ENCODE assay signal across 21 cellular contexts in genomic region chr22:41230399-41230785, GRCh38. TPM values are rescaled to one million over a fixed set of nuclear protein-coding genes. Genes with fewer than 3 reads are reported as not detected.
DNase-seq lines count a peak whose midpoint lies in the region; ATAC-seq and TF ChIP-seq lines count a peak whose summit lies in the region.
"Had no signal": no experiment of that assay in that cellular context is flagged by ENCODE, and none has a peak within 500 bp of the region (broad histone marks: within the 10 kb centered on the region; RNA-seq: fewer than 3 reads in every experiment).

No MANE protein-coding gene starts in this region.

- H3K27me3 Mint-ChIP-seq in neural crest cell (ENCODE audit: low read depth) = no peaks in the 10 kb centered on the region
- H3K27me3 Mint-ChIP-seq: B cell, IgD-negative memory B cell had no signal

- DNase-seq in left ventricle myocardium inferior (no peak), left cardiac atrium (no peak), dorsolateral prefrontal cortex (no peak), neural crest cell (ENCODE audit: low read depth, low spot score) (no peak), mammary epithelial cell (no peak), GM19238 (ENCODE audit: insufficient read length, low spot score) (no peak)
- DNase-seq: EL; GF-D8; HFFc6; NCI-H1105; NCI-H146; NCI-H2029; NCI-H2227 treated with DMSO at 0.1 percent for 48 hours; NCI-H510A; NCI-H748 treated with DMSO at 0.1 percent for 48 hours; NK-92 treated with Interleukin-12 subunit alpha and Interleukin-12 subunit beta, amount 100 ng/mL, for 24 hours had no signal

- H3K27ac Mint-ChIP-seq in neural crest cell (ENCODE audit: unreplicated experiment) = peak overlapping the region; percentile 96
- H3K27ac Mint-ChIP-seq: B cell, HFFc6, IgD-negative memory B cell had no signal

- no peaks in the 10 kb centered on the region for H3K4me1 Mint-ChIP-seq in neural crest cell
- H3K4me1 Mint-ChIP-seq: B cell, IgD-negative memory B cell had no signal

- H3K36me3 ChIP-seq in left ventricle myocardium inferior (peaks cover 31% of the 10 kb centered on the region), mammary epithelial cell (ENCODE audit: insufficient read depth, low read length) (peaks cover 5% of the 10 kb centered on the region)

- H3K27me3 ChIP-seq in left ventricle myocardium inferior (ENCODE audit: low read depth) (no peaks in the 10 kb centered on the region), dorsolateral prefrontal cortex (no peaks in the 10 kb centered on the region), mammary epithelial cell (ENCODE audit: insufficient read depth, low read length) (no peaks in the 10 kb centered on the region)

- no TSS peak for BruUV-seq in mammary epithelial cell (replicated peaks; lab: Mats Ljungman, UMichigan)

- no peaks in the 10 kb centered on the region for H4K20me1 ChIP-seq in mammary epithelial cell (ENCODE audit: insufficient read depth, low read length)

- peak overlapping the region; percentile 71 for H3K27ac ChIP-seq in left ventricle myocardium inferior (replicated peaks)
- H3K27ac ChIP-seq in dorsolateral prefrontal cortex = peak overlapping the region in 31 of 59 donors; percentile 2 to 73 (median 37)
- no peak overlapping the region for H3K27ac ChIP-seq in mammary epithelial cell (ENCODE audit: insufficient read depth, low read depth, low read length)
- H3K27ac ChIP-seq: A549 had no signal

- no peak overlapping the region for H2AFZ ChIP-seq in mammary epithelial cell (ENCODE audit: low read depth, low read length)

- H3K9me3 ChIP-seq in left ventricle myocardium inferior (replicated peaks) = no peaks in the 10 kb centered on the region
- H3K9me3 ChIP-seq in mammary epithelial cell (replicated peaks; ENCODE audit: insufficient read depth, low read length) = no peaks in the 10 kb centered on the region
- H3K9me3 ChIP-seq: A549 had no signal

- TF ChIP-seq CTCF in left ventricle myocardium inferior (IDR thresholded peaks at IDR 0.05; ENCODE audit: borderline replicate concordance) (no peak), dorsolateral prefrontal cortex (IDR thresholded peaks at IDR 0.05 in 54 of 56, conservative IDR thresholded peaks at IDR 0.05 in 2 of 56; ENCODE audit: low read depth in 1 of 56, partially characterized antibody in 56 of 56) (no peak), neural crest cell (conservative IDR thresholded peaks at IDR 0.05) (no peak), mammary epithelial cell (conservative IDR thresholded peaks at IDR 0.05 in 1 of 2, IDR thresholded peaks at IDR 0.05 in 1 of 2; ENCODE audit: extremely low read depth in 1 of 2, insufficient read depth in 1 of 2, low read depth in 1 of 2, low read length in 2 of 2) (no peak)

- H3K79me2 ChIP-seq in mammary epithelial cell (ENCODE audit: insufficient read depth, low read length) = no peaks in the 10 kb centered on the region

- H3K4me3 ChIP-seq in left ventricle myocardium inferior = no peak overlapping the region
- H3K4me3 ChIP-seq in dorsolateral prefrontal cortex = no peak overlapping the region
- no peak overlapping the region for H3K4me3 ChIP-seq in mammary epithelial cell (replicated peaks in 1 of 3; ENCODE audit: insufficient read depth in 1 of 3, low read depth in 2 of 3, low read length in 3 of 3)
- H3K4me3 ChIP-seq: A549 had no signal

- no peaks in the 10 kb centered on the region for H3K36me3 Mint-ChIP-seq in neural crest cell (ENCODE audit: low read depth)

- CTCF ChIA-PET in mammary epithelial cell (lab: Charles Lee; ENCODE audit: low non-redundant PET) = no interaction called here

- H3K4me1 ChIP-seq in left ventricle myocardium inferior = peaks cover 55% of the 10 kb centered on the region
- H3K4me1 ChIP-seq in mammary epithelial cell (ENCODE audit: insufficient read depth, low read length) = no peaks in the 10 kb centered on the region

- intact Hi-C loops in left ventricle myocardium inferior (cut with micrococcal nuclease) (no loop called here), left cardiac atrium (cut with DNase I) (no loop called here), dorsolateral prefrontal cortex (cut with DNase I) (no loop called here), mammary epithelial cell (cut with micrococcal nuclease) (no loop called here)

- 96% methylated on average over 5 of the region's 9 CpGs for WGBS in mammary epithelial cell (ENCODE audit: low coverage, missing lambda C conversion rate)

- dilution Hi-C loops in mammary epithelial cell (cut with HindIII; ENCODE audit: low sequenced_read_pairs) = no loop called here

- no peak overlapping the region for H3K4me3 Mint-ChIP-seq in neural crest cell
- H3K4me3 Mint-ChIP-seq: B cell, HFFc6 had no signal

- no peaks in the 10 kb centered on the region for H3K9me3 Mint-ChIP-seq in neural crest cell
- H3K9me3 Mint-ChIP-seq: HFFc6, IgD-negative memory B cell had no signal

- no peak for ATAC-seq in left cardiac atrium
- no peak for ATAC-seq in HG03108 (IDR thresholded peaks at IDR 0.05; ENCODE audit: unreplicated experiment)
- ATAC-seq: A549, Panc1 had no signal

- in situ Hi-C loops in mammary epithelial cell (cut with MboI; ENCODE audit: low sequenced_read_pairs in 2 of 2) = no loop called here

- H3K4me2 ChIP-seq in mammary epithelial cell (ENCODE audit: insufficient read depth, low read depth, low read length) = no peak overlapping the region
- H3K4me2 ChIP-seq: A549 had no signal

- H3K9ac ChIP-seq in mammary epithelial cell (ENCODE audit: insufficient read depth, low read length) = no peak overlapping the region

RNA-seq across cellular contexts. Expression of gene CHADL, which starts 10.3 kb away (rescaled TPM):
- total RNA-seq in left ventricle myocardium inferior = 10.3 TPM
- total RNA-seq in left cardiac atrium = 10 to 100 TPM in 1 of 2 donors, 1 to 10 TPM in 1; 7.7 to 14.4 TPM
- total RNA-seq in dorsolateral prefrontal cortex = 100 to 1,000 TPM in 3 of 120 experiments, 10 to 100 TPM in 117; 10.7 to 123 (median 32.2) TPM
- 0.61 and 1.8 TPM in 2 replicates for total RNA-seq in neural crest cell
- total RNA-seq in mammary epithelial cell = 1 to 10 TPM; 1.8 to 3.3 TPM
- polyA plus RNA-seq in mammary epithelial cell = 1.1 TPM
- polyA minus RNA-seq in mammary epithelial cell = not detected
- polyA plus RNA-seq: A549 had no signal

RNA-seq across cellular contexts. Expression of gene L3MBTL2, which starts 25.3 kb away (rescaled TPM):
- total RNA-seq in left ventricle myocardium inferior (15.2 TPM), left cardiac atrium (10 to 100 TPM; 13.6 to 15.4 TPM), dorsolateral prefrontal cortex (10 to 100 TPM; 24.3 to 54.4 (median 39.0) TPM), neural crest cell (30.6 and 32.3 TPM in 2 replicates), mammary epithelial cell (10 to 100 TPM; 21.0 to 22.2 TPM)
- polyA plus RNA-seq in mammary epithelial cell = 23.0 TPM
- polyA minus RNA-seq in mammary epithelial cell = 20.1 TPM

RNA-seq across cellular contexts. Expression of gene RANGAP1, which starts 55.6 kb away (rescaled TPM):
- total RNA-seq in left ventricle myocardium inferior = 36.4 TPM
- total RNA-seq in left cardiac atrium = 10 to 100 TPM; 33.7 to 34.0 TPM
- 100 to 1,000 TPM; 115 to 243 (median 177) TPM for total RNA-seq in dorsolateral prefrontal cortex
- 118 and 121 TPM in 2 replicates for total RNA-seq in neural crest cell
- total RNA-seq in mammary epithelial cell = 100 to 1,000 TPM in 1 of 2 donors, 10 to 100 TPM in 1; 47.8 to 127 TPM
- 145 TPM for polyA plus RNA-seq in mammary epithelial cell
- polyA minus RNA-seq in mammary epithelial cell = 192 TPM
